In genomic region chr15:68525815-68526214, GRCh38 we compare ENCODE assay signal across 1 cellular context.
TF ChIP-seq lines count a peak whose summit lies in the region.

No MANE protein-coding gene starts in this region.

TF ChIP-seq in A549, 52 proteins besides CTCF, POLR2A, EP300 and RAD21 (continued from another document):
- no peak for TF ChIP-seq ELK1 (IDR thresholded peaks at IDR 0.05; ENCODE audit: low read depth, low read length)
- TF ChIP-seq SREBF2 (IDR thresholded peaks at IDR 0.05), result no peak
- no peak for TF ChIP-seq MYC (IDR thresholded peaks at IDR 0.05; ENCODE audit: borderline replicate concordance, low read length)
- TF ChIP-seq NR3C1 (IDR thresholded peaks at IDR 0.05), result no peak
- no peak for TF ChIP-seq ATOH8 (CRISPR knock-in tag; IDR thresholded peaks at IDR 0.05; ENCODE audit: low read depth)
- TF ChIP-seq KDM1A (IDR thresholded peaks at IDR 0.05; ENCODE audit: low read depth), result no peak
- TF ChIP-seq ZSCAN20 (CRISPR knock-in tag; IDR thresholded peaks at IDR 0.05), result no peak
- no peak for TF ChIP-seq HES2 (IDR thresholded peaks at IDR 0.05)
